Comparison of ENCODE assay signal across 1 cellular context in genomic region chr1:226309398-226310122, GRCh38.
TF ChIP-seq lines count a peak whose summit lies in the region.

No MANE protein-coding gene starts in this region.

TF ChIP-seq in K562, 482 proteins besides CTCF, POLR2A, EP300 and RAD21 (continued from another document):
- no peak for TF ChIP-seq DEAF1 (CRISPR knock-in tag; IDR thresholded peaks at IDR 0.05)
- no peak for TF ChIP-seq STAT6 (CRISPR knock-in tag; IDR thresholded peaks at IDR 0.05)
